ENCODE assay signal across 17 cellular contexts in the genomic region with DNA sequence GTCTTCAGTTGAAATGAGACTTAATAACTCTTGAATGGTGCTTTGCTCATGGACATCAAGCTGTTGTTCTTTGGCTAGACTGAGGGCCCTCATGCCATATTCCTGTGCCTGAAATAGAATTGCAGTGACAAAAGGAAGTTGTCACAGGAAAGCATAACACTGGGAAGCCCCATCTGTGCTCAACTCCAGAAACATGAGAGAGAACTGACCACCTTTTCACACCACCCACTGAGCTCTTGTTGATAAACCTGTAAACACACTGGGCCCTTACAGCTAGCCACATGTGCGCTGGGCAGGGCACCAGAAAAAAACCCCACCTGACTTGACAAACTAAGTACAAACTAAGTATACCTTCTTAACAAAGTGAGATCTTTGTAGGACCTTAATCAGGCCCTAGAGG. TPM values are rescaled to one million over a fixed set of nuclear protein-coding genes. Genes with fewer than 3 reads are reported as not detected.
A peak's percentile ranks its signal among the peaks of the same experiment; 100 is the strongest.
DNase-seq lines count a peak whose midpoint lies in the region; ATAC-seq, FAIRE-seq and TF ChIP-seq lines count a peak whose summit lies in the region.
"Had no signal": no experiment of that assay in that cellular context is flagged by ENCODE, and none has a peak within 500 bp of the region (broad histone marks: within the 10 kb centered on the region; RNA-seq: fewer than 3 reads in every experiment).

No MANE protein-coding gene starts in this region.

- peak overlapping the region in 1 of 2 donors; percentile 36 for H3K9ac ChIP-seq in colonic mucosa (ENCODE audit: low read depth in 2 of 2, low read length in 2 of 2)

- ATAC-seq in GM19467 (IDR thresholded peaks at IDR 0.05; ENCODE audit: unreplicated experiment) (no peak), GM18498 (IDR thresholded peaks at IDR 0.05; ENCODE audit: unreplicated experiment) (no peak)
- ATAC-seq: Panc1, Right ventricle myocardium inferior had no signal

- intact Hi-C loops in Caco-2 (cut with micrococcal nuclease; ENCODE audit: unreplicated experiment) = no loop called here
- intact Hi-C loops in colonic mucosa (cut with DNase I) = no loop called here

- H3K4me1 Mint-ChIP-seq in Caco-2 (ENCODE audit: low read depth, unreplicated experiment) = peaks cover 13% of the 10 kb centered on the region
- H3K4me1 Mint-ChIP-seq: CD14-positive monocyte had no signal

- CTCF ChIA-PET in Caco-2 (lab: Charles Lee) = no interaction called here

- H3K4me1 ChIP-seq in Caco-2 = peaks cover 22% of the 10 kb centered on the region
- H3K4me1 ChIP-seq in colonic mucosa = no peaks in the 10 kb centered on the region

- H3K27ac ChIP-seq in colonic mucosa = peak overlapping the region; percentile 71
- H3K27ac ChIP-seq: SK-N-MC had no signal

- DNase-seq in Caco-2 (no peak), GM19239 (ENCODE audit: insufficient read length, low spot score) (no peak), colonic mucosa (no peak), lung microvascular endothelial cell (ENCODE audit: low read depth in 2 of 2) (peak; percentile 57 to 90), putamen (ENCODE audit: low spot score) (no peak), superior temporal gyrus (ENCODE audit: extremely low spot score) (no peak)
- DNase-seq: HFFc6, MG63, NCI-H1092, NCI-H2081 treated with DMSO at 0.1 percent for 48 hours, NCI-H510A treated with DMSO at 0.1 percent for 48 hours had no signal

- no peaks in the 10 kb centered on the region for H3K27me3 ChIP-seq in Caco-2 (replicated peaks; ENCODE audit: control insufficient read depth, insufficient read depth, low read length)
- H3K27me3 ChIP-seq in colonic mucosa = no peaks in the 10 kb centered on the region
- H3K27me3 ChIP-seq: MG63 had no signal

- no TSS peak for BruUV-seq in Caco-2 (replicated peaks; lab: Mats Ljungman, UMichigan)

- H3K4me3 Mint-ChIP-seq in Caco-2 (ENCODE audit: unreplicated experiment) = no peak overlapping the region
- H3K4me3 Mint-ChIP-seq: CD14-positive monocyte, HFFc6 had no signal

- H3K9me3 ChIP-seq in Caco-2 (no peaks in the 10 kb centered on the region), colonic mucosa (no peaks in the 10 kb centered on the region)
- H3K9me3 ChIP-seq: MG63 had no signal

- FAIRE-seq in GM19239 (lab: Jason Lieb, UNC) = peak; percentile 31

- H3K36me3 ChIP-seq in Caco-2 (ENCODE audit: control insufficient read depth, insufficient read depth, low read length) (no peaks in the 10 kb centered on the region), colonic mucosa (no peaks in the 10 kb centered on the region)
- H3K36me3 ChIP-seq: MG63 had no signal

- H3K9me3 Mint-ChIP-seq in Caco-2 (ENCODE audit: unreplicated experiment) = no peaks in the 10 kb centered on the region
- H3K9me3 Mint-ChIP-seq: HFFc6 had no signal

- H3K4me3 ChIP-seq in Caco-2 (ENCODE audit: low read depth, low read length) = no peak overlapping the region
- no peak overlapping the region for H3K4me3 ChIP-seq in colonic mucosa
- H3K4me3 ChIP-seq: MG63, SK-N-MC had no signal

- H3K27me3 Mint-ChIP-seq in Caco-2 (ENCODE audit: insufficient read depth, unreplicated experiment) = no peaks in the 10 kb centered on the region

- H3K27ac Mint-ChIP-seq in Caco-2 (ENCODE audit: unreplicated experiment) = peak overlapping the region; percentile 48
- H3K27ac Mint-ChIP-seq: CD14-positive monocyte, HFFc6 had no signal

- no peaks in the 10 kb centered on the region for H3K36me3 Mint-ChIP-seq in Caco-2 (ENCODE audit: insufficient read depth, unreplicated experiment)
- H3K36me3 Mint-ChIP-seq: CD14-positive monocyte had no signal

- TF ChIP-seq CTCF in Caco-2 (IDR thresholded peaks at IDR 0.05; ENCODE audit: insufficient read depth in 1 of 2, low read depth in 1 of 2, low read length in 1 of 2, severe bottlenecking in 1 of 2, unreplicated experiment in 1 of 2) = no peak
- no peak for TF ChIP-seq CTCF in colonic mucosa (IDR thresholded peaks at IDR 0.05)

- POLR2A ChIA-PET in Caco-2 (lab: Charles Lee) = no interaction called here

RNA-seq across cellular contexts. Expression of gene ZMYND12, which starts 25.1 kb away (rescaled TPM):
- total RNA-seq in Caco-2 (2022) (0.30 and 0.36 TPM in 2 replicates), colonic mucosa (1 to 10 TPM; 2.9 to 3.5 TPM), lung microvascular endothelial cell (0.22 and 0.60 TPM in 2 replicates)

RNA-seq across cellular contexts. Expression of gene PPCS, which starts 25.6 kb away (rescaled TPM):
- total RNA-seq in Caco-2 (2022) (41.0 and 42.9 TPM in 2 replicates), colonic mucosa (100 to 1,000 TPM in 1 of 2 donors, 10 to 100 TPM in 1; 93.0 to 108 TPM), lung microvascular endothelial cell (27.8 and 28.3 TPM in 2 replicates)

RNA-seq across cellular contexts. Expression of gene CCDC30, which starts 32.3 kb away (rescaled TPM):
- total RNA-seq in Caco-2 (2022) (1.3 and 1.4 TPM in 2 replicates), colonic mucosa (1 to 10 TPM; 1.5 to 1.8 TPM), lung microvascular endothelial cell (0.22 and 0.40 TPM in 2 replicates)

RNA-seq across cellular contexts. Expression of gene RIMKLA, which starts 50.2 kb away (rescaled TPM):
- total RNA-seq in Caco-2 (2022) = 10.6 and 12.4 TPM in 2 replicates
- total RNA-seq in colonic mucosa = 10 to 100 TPM; 14.3 to 30.9 TPM
- total RNA-seq in lung microvascular endothelial cell = under 0.01 TPM in 2 replicates
- total RNA-seq: HFFc6 had no signal

Comparison
In these comparisons a context has a peak if more than half of its experiments do, and no peak if none do; other contexts are left out.
1. DNase-seq: peak in lung microvascular endothelial cell (2 of 2); none in Caco-2 (0 of 2), GM19239 (single experiment), colonic mucosa (single experiment), putamen (single experiment) and superior temporal gyrus (single experiment).